16 cellular contexts compared by ENCODE assay signal in the genomic region with DNA sequence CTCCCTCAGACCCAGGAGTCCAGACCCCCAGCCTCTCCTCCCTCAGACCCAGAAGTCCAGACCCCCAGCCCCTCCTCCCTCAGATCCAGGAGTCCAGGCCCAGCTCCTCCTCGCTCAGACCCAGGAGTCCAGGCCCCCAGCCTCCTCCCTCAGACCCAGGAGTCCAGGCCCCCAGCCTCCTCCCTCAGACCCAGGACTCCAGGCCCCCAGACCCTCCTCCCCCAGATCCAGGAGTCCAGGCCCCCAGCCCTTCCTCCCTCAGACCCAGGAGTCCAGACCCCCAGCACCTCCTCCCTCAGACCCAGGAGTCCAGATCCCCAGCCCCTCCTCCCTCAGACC. TPM values are rescaled to one million over a fixed set of nuclear protein-coding genes. Genes with fewer than 3 reads are reported as not detected.
A peak's percentile ranks its signal among the peaks of the same experiment; 100 is the strongest.
DNase-seq lines count a peak whose midpoint lies in the region; ATAC-seq and TF ChIP-seq lines count a peak whose summit lies in the region.
"Not testable (repeated sequence)": the region's sequence is repeated elsewhere in the genome, so short reads cannot be mapped to it uniquely, and the experiment has no call there.
"Had no signal": no experiment of that assay in that cellular context is flagged by ENCODE, and none has a peak within 500 bp of the region (broad histone marks: within the 10 kb centered on the region; RNA-seq: fewer than 3 reads in every experiment).

No MANE protein-coding gene starts in this region.

- not testable (repeated sequence) for H3K36me3 ChIP-seq in Loucy (ENCODE audit: insufficient read depth, low read length)

- H3K27me3 ChIP-seq in CD4-positive, alpha-beta T cell (ENCODE audit: control insufficient read depth, insufficient read depth, low read length): peaks cover 34% of the 10 kb centered on the region
- not testable (repeated sequence) for H3K27me3 ChIP-seq in Loucy (ENCODE audit: insufficient read depth, low read length, poor library complexity, severe bottlenecking)

- intact Hi-C loops in CD4-positive, alpha-beta T cell (cut with DNase I, micrococcal nuclease): loop anchor here in 1 of 2 experiments (5.0 kb wide), 1 partner anchor 190 kb away; no protein-coding TSS in a partner anchor
- intact Hi-C loops in activated B cell treated with CpG ODN at 0.5 μM for 24 hours (cut with micrococcal nuclease): loop anchor here (5.0 kb wide), 2 partner anchors 60 to 120 kb away; a partner anchor contains a TSS

- peaks cover 34% of the 10 kb centered on the region for H3K4me1 Mint-ChIP-seq in CD4-positive, alpha-beta T cell (ENCODE audit: low read depth)
- H3K4me1 Mint-ChIP-seq in activated B cell treated with CpG ODN at 0.5 μM for 24 hours (peaks cover 35% of the 10 kb centered on the region), glutamatergic neuron (ENCODE audit: low read depth, unreplicated experiment) (peaks cover 12% of the 10 kb centered on the region), osteocyte (ENCODE audit: unreplicated experiment) (peaks cover 37% of the 10 kb centered on the region)
- peaks cover 42% of the 10 kb centered on the region for H3K4me1 Mint-ChIP-seq in activated naive CD4-positive, alpha-beta T cell treated with anti-CD3 and anti-CD28 coated beads, Interleukin-2, amount 50 U/mL, for 24 hours

- peaks cover 11% of the 10 kb centered on the region for H3K4me1 ChIP-seq in Loucy (ENCODE audit: insufficient read depth, low read length, poor library complexity, severe bottlenecking)

- peak overlapping the region; percentile 90 for H3K4me3 ChIP-seq in Loucy (ENCODE audit: low read length, poor library complexity, severe bottlenecking)

- H3K4me3 Mint-ChIP-seq in CD4-positive, alpha-beta T cell: peak overlapping the region; percentile 94
- H3K4me3 Mint-ChIP-seq in activated B cell treated with CpG ODN at 0.5 μM for 24 hours: peak overlapping the region; percentile 96
- peak overlapping the region; percentile 90 for H3K4me3 Mint-ChIP-seq in activated naive CD4-positive, alpha-beta T cell treated with anti-CD3 and anti-CD28 coated beads, Interleukin-2, amount 50 U/mL, for 24 hours
- peak overlapping the region; percentile 99 for H3K4me3 Mint-ChIP-seq in glutamatergic neuron (ENCODE audit: unreplicated experiment)
- peak overlapping the region; percentile 95 for H3K4me3 Mint-ChIP-seq in osteocyte (ENCODE audit: unreplicated experiment)

- not testable (repeated sequence) for H3F3A ChIP-seq in Loucy (ENCODE audit: low read depth)

- not testable (repeated sequence) for H3K9me3 ChIP-seq in CD4-positive, alpha-beta T cell (ENCODE audit: control insufficient read depth, low read length); Loucy (ENCODE audit: insufficient read depth, low read depth, low read length)

- H4K20me1 ChIP-seq in Loucy (ENCODE audit: insufficient read depth, low read length, poor library complexity, severe bottlenecking): peaks cover 12% of the 10 kb centered on the region

- TF ChIP-seq CTCF in CD4-positive, alpha-beta T cell (IDR thresholded peaks at IDR 0.05); Loucy (conservative IDR thresholded peaks at IDR 0.05; ENCODE audit: low read length); activated B cell treated with CpG ODN at 0.5 μM for 24 hours (IDR thresholded peaks at IDR 0.05); glutamatergic neuron (IDR thresholded peaks at IDR 0.05; ENCODE audit: partially characterized antibody, unreplicated experiment); osteocyte (IDR thresholded peaks at IDR 0.05): not testable (repeated sequence)

- not testable (repeated sequence) for H3K9me2 ChIP-seq in Loucy (replicated peaks; ENCODE audit: low read depth, low read length)

- peak overlapping the region; percentile 99 for H3K4me2 ChIP-seq in Loucy (ENCODE audit: low read depth, low read length, poor library complexity, severe bottlenecking)

- ATAC-seq in CD4-positive, alpha-beta T cell (ENCODE audit: poor library complexity); activated B cell treated with CpG ODN at 0.5 μM for 24 hours (ENCODE audit: low read depth): not testable (repeated sequence)

- H3K9ac ChIP-seq in Loucy (ENCODE audit: low read depth, low read length, poor library complexity, severe bottlenecking): peak overlapping the region; percentile 98

- H3K79me2 ChIP-seq in Loucy (ENCODE audit: insufficient read depth, low read length): peaks cover 38% of the 10 kb centered on the region

- peaks cover 24% of the 10 kb centered on the region for H3K36me3 Mint-ChIP-seq in CD4-positive, alpha-beta T cell (ENCODE audit: low read depth)
- peaks cover 25% of the 10 kb centered on the region for H3K36me3 Mint-ChIP-seq in activated B cell treated with CpG ODN at 0.5 μM for 24 hours (ENCODE audit: low read depth)
- H3K36me3 Mint-ChIP-seq in activated naive CD4-positive, alpha-beta T cell treated with anti-CD3 and anti-CD28 coated beads, Interleukin-2, amount 50 U/mL, for 24 hours; glutamatergic neuron (ENCODE audit: unreplicated experiment): not testable (repeated sequence)
- peaks cover 15% of the 10 kb centered on the region for H3K36me3 Mint-ChIP-seq in osteocyte (ENCODE audit: unreplicated experiment)

- POLR2A ChIA-PET in CD4-positive, alpha-beta T cell (lab: Charles Lee): interaction anchor here (1.0 to 2.1 kb wide), 10 partner anchors 8 to 188 kb away, joined by 3 to 31 read pairs (median 3); a partner anchor contains a TSS
- POLR2A ChIA-PET in activated B cell treated with CpG ODN at 0.5 μM for 24 hours (lab: Charles Lee): interaction anchor here (0.7 to 2.1 kb wide), 11 partner anchors 8 to 227 kb away, joined by 3 to 30 read pairs (median 5); a partner anchor contains a TSS

- H3K27ac Mint-ChIP-seq in CD4-positive, alpha-beta T cell: peak overlapping the region; percentile 93
- H3K27ac Mint-ChIP-seq in activated B cell treated with CpG ODN at 0.5 μM for 24 hours; activated naive CD4-positive, alpha-beta T cell treated with anti-CD3 and anti-CD28 coated beads, Interleukin-2, amount 50 U/mL, for 24 hours; glutamatergic neuron (ENCODE audit: unreplicated experiment); osteocyte (ENCODE audit: unreplicated experiment): not testable (repeated sequence)

- H2AFZ ChIP-seq in Loucy (ENCODE audit: low read length): peak overlapping the region; percentile 91; the same call in 1 of the 2 replicates

- H3K27me3 Mint-ChIP-seq in CD4-positive, alpha-beta T cell: peaks cover 29% of the 10 kb centered on the region
- H3K27me3 Mint-ChIP-seq in activated B cell treated with CpG ODN at 0.5 μM for 24 hours: peaks cover 19% of the 10 kb centered on the region
- peaks cover 11% of the 10 kb centered on the region for H3K27me3 Mint-ChIP-seq in activated naive CD4-positive, alpha-beta T cell treated with anti-CD3 and anti-CD28 coated beads, Interleukin-2, amount 50 U/mL, for 24 hours
- not testable (repeated sequence) for H3K27me3 Mint-ChIP-seq in glutamatergic neuron (ENCODE audit: unreplicated experiment); osteocyte (ENCODE audit: unreplicated experiment)

- DNase-seq in CD4-positive, alpha-beta T cell; activated B cell treated with CpG ODN at 0.5 μM for 24 hours; glutamatergic neuron; osteocyte (ENCODE audit: extremely low spot score, unreplicated experiment): not testable (repeated sequence)

- CTCF ChIA-PET in CD4-positive, alpha-beta T cell (lab: Charles Lee): interaction anchor here (1.0 to 2.2 kb wide), 13 partner anchors 9 to 217 kb away, joined by 3 to 27 read pairs (median 5); a partner anchor contains a TSS
- CTCF ChIA-PET in activated B cell treated with CpG ODN at 0.5 μM for 24 hours (lab: Charles Lee): interaction anchor here (0.8 to 2.2 kb wide), 15 partner anchors 9 to 219 kb away, joined by 3 to 22 read pairs (median 5); a partner anchor contains a TSS

- not testable (repeated sequence) for H3K9me3 Mint-ChIP-seq in CD4-positive, alpha-beta T cell; activated B cell treated with CpG ODN at 0.5 μM for 24 hours; activated naive CD4-positive, alpha-beta T cell treated with anti-CD3 and anti-CD28 coated beads, Interleukin-2, amount 50 U/mL, for 24 hours; glutamatergic neuron (ENCODE audit: unreplicated experiment); osteocyte (ENCODE audit: unreplicated experiment)

- not testable (repeated sequence) for H3K27ac ChIP-seq in CD4-positive, alpha-beta T cell (ENCODE audit: low read depth, low read length)

RNA-seq across cellular contexts. Expression of a gene that starts 0.6 kb away (rescaled TPM):
- total RNA-seq in CD4-positive, alpha-beta T cell: 10 to 100 TPM; 32.2 to 39.6 TPM
- total RNA-seq in activated B cell treated with CpG ODN at 0.5 μM for 24 hours (50.8 and 51.9 TPM in 2 replicates), glutamatergic neuron (ENCODE audit: unreplicated experiment) (213 TPM), osteocyte (267 and 275 TPM in 2 replicates)

RNA-seq across cellular contexts. Expression of a gene that starts 1.5 kb away (rescaled TPM):
- total RNA-seq in CD4-positive, alpha-beta T cell: under 1 TPM in 1 of 2 experiments, not detected in 1; 0.06 TPM
- total RNA-seq in activated B cell treated with CpG ODN at 0.5 μM for 24 hours: 0.93 and 1.2 TPM in 2 replicates
- total RNA-seq in glutamatergic neuron (ENCODE audit: unreplicated experiment): 21.7 TPM
- total RNA-seq in osteocyte: 0.68 and 1.2 TPM in 2 replicates
- total RNA-seq: vagina had no signal

RNA-seq across cellular contexts. Expression of a gene that starts 27.8 kb away (rescaled TPM):
- not detected for total RNA-seq in CD4-positive, alpha-beta T cell
- total RNA-seq in activated B cell treated with CpG ODN at 0.5 μM for 24 hours (not detected in 2 replicates), glutamatergic neuron (ENCODE audit: unreplicated experiment) (not detected), osteocyte (not detected in 2 replicates)
- total RNA-seq: adrenal gland, breast epithelium, colonic mucosa, H7, lower leg skin, occipital lobe, renal cortical epithelial cell, Right ventricle myocardium inferior, thoracic aorta, vagina had no signal

RNA-seq across cellular contexts. Expression of a gene that starts 28.2 kb away (rescaled TPM):
- 10 to 100 TPM in 1 of 2 experiments, 1 to 10 TPM in 1; 9.4 to 11.0 TPM for total RNA-seq in CD4-positive, alpha-beta T cell
- 10.2 and 10.5 TPM in 2 replicates for total RNA-seq in activated B cell treated with CpG ODN at 0.5 μM for 24 hours
- total RNA-seq in glutamatergic neuron (ENCODE audit: unreplicated experiment): 11.9 TPM
- total RNA-seq in osteocyte: 9.1 and 12.3 TPM in 2 replicates

RNA-seq across cellular contexts. Expression of a gene that starts 53.8 kb away (rescaled TPM):
- 10 to 100 TPM; 21.4 to 21.7 TPM for total RNA-seq in CD4-positive, alpha-beta T cell
- total RNA-seq in activated B cell treated with CpG ODN at 0.5 μM for 24 hours (63.4 and 71.4 TPM in 2 replicates), glutamatergic neuron (ENCODE audit: unreplicated experiment) (25.0 TPM), osteocyte (36.2 and 38.4 TPM in 2 replicates)

Comparison
In these comparisons a context has a peak if more than half of its experiments do, and no peak if none do; other contexts are left out.
1. RNA of a gene that starts 1.5 kb away (total RNA-seq): 21.7 TPM in glutamatergic neuron (single experiment); 0.68 to 1.2 TPM in osteocyte, 0.93 to 1.2 TPM in activated B cell treated with CpG ODN at 0.5 μM for 24 hours and 0.06 TPM in CD4-positive, alpha-beta T cell; every median in the first group is over 10 times any median in the second.
2. Peak in every context shown above with its lines, with median percentiles within 50 percentile points of each other: H3K4me3 Mint-ChIP-seq.